ENCODE assay signal across 1 cellular context in the genomic region with DNA sequence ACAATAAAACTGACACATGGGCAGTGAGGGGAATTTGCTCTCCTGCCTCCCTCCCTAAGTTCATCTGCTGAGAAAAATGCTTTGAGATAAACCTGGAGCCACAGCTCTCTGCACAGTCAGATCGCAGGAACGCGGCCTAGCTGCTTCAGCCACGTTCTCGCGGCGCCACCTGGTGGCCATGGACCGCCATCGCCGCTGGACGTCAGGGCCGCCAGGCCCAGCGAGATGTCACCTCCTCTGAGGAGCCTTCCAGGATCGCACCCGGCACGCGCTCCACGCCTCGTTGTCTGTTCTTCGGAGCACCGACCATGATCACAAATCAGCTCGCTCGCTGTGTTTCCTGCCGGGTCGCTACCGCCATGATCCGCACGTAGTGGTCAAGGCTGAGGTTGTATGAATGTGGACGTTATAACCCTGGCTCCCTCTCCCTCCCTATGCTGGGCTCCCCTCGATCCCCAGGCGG.
TF ChIP-seq lines count a peak whose summit lies in the region.

No MANE protein-coding gene starts in this region.

TF ChIP-seq in K562, 482 proteins besides CTCF, POLR2A, EP300 and RAD21 (continued from another document and continues in another):
- TF ChIP-seq, protein P1, sequence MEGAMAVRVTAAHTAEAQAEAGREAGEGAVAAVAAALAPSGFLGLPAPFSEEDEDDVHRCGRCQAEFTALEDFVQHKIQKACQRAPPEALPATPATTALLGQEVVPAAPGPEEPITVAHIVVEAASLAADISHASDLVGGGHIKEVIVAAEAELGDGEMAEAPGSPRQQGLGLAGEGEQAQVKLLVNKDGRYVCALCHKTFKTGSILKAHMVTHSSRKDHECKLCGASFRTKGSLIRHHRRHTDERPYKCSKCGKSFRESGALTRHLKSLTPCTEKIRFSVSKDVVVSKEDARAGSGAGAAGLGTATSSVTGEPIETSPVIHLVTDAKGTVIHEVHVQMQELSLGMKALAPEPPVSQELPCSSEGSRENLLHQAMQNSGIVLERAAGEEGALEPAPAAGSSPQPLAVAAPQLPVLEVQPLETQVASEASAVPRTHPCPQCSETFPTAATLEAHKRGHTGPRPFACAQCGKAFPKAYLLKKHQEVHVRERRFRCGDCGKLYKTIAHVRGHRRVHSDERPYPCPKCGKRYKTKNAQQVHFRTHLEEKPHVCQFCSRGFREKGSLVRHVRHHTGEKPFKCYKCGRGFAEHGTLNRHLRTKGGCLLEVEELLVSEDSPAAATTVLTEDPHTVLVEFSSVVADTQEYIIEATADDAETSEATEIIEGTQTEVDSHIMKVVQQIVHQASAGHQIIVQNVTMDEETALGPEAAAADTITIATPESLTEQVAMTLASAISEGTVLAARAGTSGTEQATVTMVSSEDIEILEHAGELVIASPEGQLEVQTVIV (CRISPR knock-in tag; IDR thresholded peaks at IDR 0.05; ENCODE audit: borderline replicate concordance) = no peak
- TF ChIP-seq, protein P2, sequence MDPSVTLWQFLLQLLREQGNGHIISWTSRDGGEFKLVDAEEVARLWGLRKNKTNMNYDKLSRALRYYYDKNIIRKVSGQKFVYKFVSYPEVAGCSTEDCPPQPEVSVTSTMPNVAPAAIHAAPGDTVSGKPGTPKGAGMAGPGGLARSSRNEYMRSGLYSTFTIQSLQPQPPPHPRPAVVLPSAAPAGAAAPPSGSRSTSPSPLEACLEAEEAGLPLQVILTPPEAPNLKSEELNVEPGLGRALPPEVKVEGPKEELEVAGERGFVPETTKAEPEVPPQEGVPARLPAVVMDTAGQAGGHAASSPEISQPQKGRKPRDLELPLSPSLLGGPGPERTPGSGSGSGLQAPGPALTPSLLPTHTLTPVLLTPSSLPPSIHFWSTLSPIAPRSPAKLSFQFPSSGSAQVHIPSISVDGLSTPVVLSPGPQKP (CRISPR knock-in tag; IDR thresholded peaks at IDR 0.05) = no peak
- TF ChIP-seq ZFP30 (CRISPR knock-in tag; IDR thresholded peaks at IDR 0.05; ENCODE audit: borderline replicate concordance) (no peak), CCNT2 (IDR thresholded peaks at IDR 0.05; ENCODE audit: borderline replicate concordance, extremely low read depth, insufficient read length, low read depth, low read length) (no peak), SIX5 (IDR thresholded peaks at IDR 0.05; ENCODE audit: borderline replicate concordance in 1 of 2, insufficient read depth in 1 of 2, low read depth in 1 of 2, low read length in 2 of 2) (no peak), SMARCA5 (IDR thresholded peaks at IDR 0.05) (peak; percentile 85), HDAC8 (tag; IDR thresholded peaks at IDR 0.05) (no peak), ZNF444 (CRISPR knock-in tag; IDR thresholded peaks at IDR 0.05) (no peak), ZBTB8A (IDR thresholded peaks at IDR 0.05; ENCODE audit: partially characterized antibody) (no peak), TSC22D4 (tag; IDR thresholded peaks at IDR 0.05) (no peak), ZNF785 (CRISPR knock-in tag; IDR thresholded peaks at IDR 0.05) (no peak), SAFB2 (IDR thresholded peaks at IDR 0.05; ENCODE audit: borderline replicate concordance, low read depth, low read length, severe bottlenecking) (no peak), ZNF280A (IDR thresholded peaks at IDR 0.05; ENCODE audit: low read depth, partially characterized antibody) (no peak), GATAD2B (IDR thresholded peaks at IDR 0.05; ENCODE audit: borderline replicate concordance) (no peak), ESRRA (IDR thresholded peaks at IDR 0.05; ENCODE audit: borderline replicate concordance, low read depth) (no peak), HEY1 (CRISPR knock-in tag; IDR thresholded peaks at IDR 0.05; ENCODE audit: borderline replicate concordance) (no peak), NR2C1 (IDR thresholded peaks at IDR 0.05) (no peak), NR2C1 (tag; IDR thresholded peaks at IDR 0.05) (no peak), SIN3B (IDR thresholded peaks at IDR 0.05; ENCODE audit: low read depth) (no peak), PCBP1 (IDR thresholded peaks at IDR 0.05; ENCODE audit: low read depth, low read length, poor library complexity, severe bottlenecking) (no peak), ZNF384 (IDR thresholded peaks at IDR 0.05; ENCODE audit: low read depth, low read length) (no peak), ZBTB7A (IDR thresholded peaks at IDR 0.05; ENCODE audit: borderline replicate concordance, control insufficient read depth, low read depth, low read length) (no peak), ZNF75A (CRISPR knock-in tag; IDR thresholded peaks at IDR 0.05) (no peak), PPARD (CRISPR knock-in tag; IDR thresholded peaks at IDR 0.05) (no peak), CBX1 (IDR thresholded peaks at IDR 0.05; ENCODE audit: low read depth) (peak; percentile 81; the same call in 1 of the 2 replicates), CBX3 (IDR thresholded peaks at IDR 0.05; ENCODE audit: borderline replicate concordance in 1 of 2, low read length in 2 of 2) (0 out of 3 replicates have a peak, but pooled peaks of 1 of the 2 experiments have one; percentile 26), XRCC4 (IDR thresholded peaks at IDR 0.05; ENCODE audit: extremely low read depth, insufficient read depth, insufficient read length) (no peak), MIER1 (IDR thresholded peaks at IDR 0.05; ENCODE audit: low read depth) (no peak), TRIM24 (IDR thresholded peaks at IDR 0.05) (no peak), ZNF253 (CRISPR knock-in tag; conservative IDR thresholded peaks at IDR 0.05) (no peak), BCOR (IDR thresholded peaks at IDR 0.05) (peak; percentile 74; the same call in 1 of the 2 replicates), RBM34 (IDR thresholded peaks at IDR 0.05; ENCODE audit: borderline replicate concordance, insufficient read depth, low read length) (no peak), JUN (IDR thresholded peaks at IDR 0.05; ENCODE audit: borderline replicate concordance, low read depth, low read length) (no peak), JUN (CRISPR knock-in tag; IDR thresholded peaks at IDR 0.05; ENCODE audit: borderline replicate concordance) (no peak), MCM5 (IDR thresholded peaks at IDR 0.05; ENCODE audit: low read depth) (no peak), RBM15 (IDR thresholded peaks at IDR 0.05; ENCODE audit: insufficient read depth, low read length) (no peak)
- TF ChIP-seq, protein P3, sequence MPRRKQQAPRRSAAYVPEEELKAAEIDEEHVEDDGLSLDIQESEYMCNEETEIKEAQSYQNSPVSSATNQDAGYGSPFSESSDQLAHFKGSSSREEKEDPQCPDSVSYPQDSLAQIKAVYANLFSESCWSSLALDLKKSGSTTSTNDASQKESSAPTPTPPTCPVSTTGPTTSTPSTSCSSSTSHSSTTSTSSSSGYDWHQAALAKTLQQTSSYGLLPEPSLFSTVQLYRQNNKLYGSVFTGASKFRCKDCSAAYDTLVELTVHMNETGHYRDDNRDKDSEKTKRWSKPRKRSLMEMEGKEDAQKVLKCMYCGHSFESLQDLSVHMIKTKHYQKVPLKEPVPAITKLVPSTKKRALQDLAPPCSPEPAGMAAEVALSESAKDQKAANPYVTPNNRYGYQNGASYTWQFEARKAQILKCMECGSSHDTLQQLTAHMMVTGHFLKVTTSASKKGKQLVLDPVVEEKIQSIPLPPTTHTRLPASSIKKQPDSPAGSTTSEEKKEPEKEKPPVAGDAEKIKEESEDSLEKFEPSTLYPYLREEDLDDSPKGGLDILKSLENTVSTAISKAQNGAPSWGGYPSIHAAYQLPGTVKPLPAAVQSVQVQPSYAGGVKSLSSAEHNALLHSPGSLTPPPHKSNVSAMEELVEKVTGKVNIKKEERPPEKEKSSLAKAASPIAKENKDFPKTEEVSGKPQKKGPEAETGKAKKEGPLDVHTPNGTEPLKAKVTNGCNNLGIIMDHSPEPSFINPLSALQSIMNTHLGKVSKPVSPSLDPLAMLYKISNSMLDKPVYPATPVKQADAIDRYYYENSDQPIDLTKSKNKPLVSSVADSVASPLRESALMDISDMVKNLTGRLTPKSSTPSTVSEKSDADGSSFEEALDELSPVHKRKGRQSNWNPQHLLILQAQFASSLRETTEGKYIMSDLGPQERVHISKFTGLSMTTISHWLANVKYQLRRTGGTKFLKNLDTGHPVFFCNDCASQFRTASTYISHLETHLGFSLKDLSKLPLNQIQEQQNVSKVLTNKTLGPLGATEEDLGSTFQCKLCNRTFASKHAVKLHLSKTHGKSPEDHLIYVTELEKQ (CRISPR knock-in tag; IDR thresholded peaks at IDR 0.05) = no peak
- TF ChIP-seq, protein P4, sequence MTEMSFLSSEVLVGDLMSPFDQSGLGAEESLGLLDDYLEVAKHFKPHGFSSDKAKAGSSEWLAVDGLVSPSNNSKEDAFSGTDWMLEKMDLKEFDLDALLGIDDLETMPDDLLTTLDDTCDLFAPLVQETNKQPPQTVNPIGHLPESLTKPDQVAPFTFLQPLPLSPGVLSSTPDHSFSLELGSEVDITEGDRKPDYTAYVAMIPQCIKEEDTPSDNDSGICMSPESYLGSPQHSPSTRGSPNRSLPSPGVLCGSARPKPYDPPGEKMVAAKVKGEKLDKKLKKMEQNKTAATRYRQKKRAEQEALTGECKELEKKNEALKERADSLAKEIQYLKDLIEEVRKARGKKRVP (CRISPR knock-in tag; IDR thresholded peaks at IDR 0.05) = no peak
- TF ChIP-seq, protein P5, sequence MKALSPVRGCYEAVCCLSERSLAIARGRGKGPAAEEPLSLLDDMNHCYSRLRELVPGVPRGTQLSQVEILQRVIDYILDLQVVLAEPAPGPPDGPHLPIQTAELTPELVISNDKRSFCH (CRISPR knock-in tag; IDR thresholded peaks at IDR 0.05) = no peak
- TF ChIP-seq, protein P5 (tag; IDR thresholded peaks at IDR 0.05) = no peak
- TF ChIP-seq, protein P6, sequence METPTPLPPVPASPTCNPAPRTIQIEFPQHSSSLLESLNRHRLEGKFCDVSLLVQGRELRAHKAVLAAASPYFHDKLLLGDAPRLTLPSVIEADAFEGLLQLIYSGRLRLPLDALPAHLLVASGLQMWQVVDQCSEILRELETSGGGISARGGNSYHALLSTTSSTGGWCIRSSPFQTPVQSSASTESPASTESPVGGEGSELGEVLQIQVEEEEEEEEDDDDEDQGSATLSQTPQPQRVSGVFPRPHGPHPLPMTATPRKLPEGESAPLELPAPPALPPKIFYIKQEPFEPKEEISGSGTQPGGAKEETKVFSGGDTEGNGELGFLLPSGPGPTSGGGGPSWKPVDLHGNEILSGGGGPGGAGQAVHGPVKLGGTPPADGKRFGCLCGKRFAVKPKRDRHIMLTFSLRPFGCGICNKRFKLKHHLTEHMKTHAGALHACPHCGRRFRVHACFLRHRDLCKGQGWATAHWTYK (CRISPR knock-in tag; IDR thresholded peaks at IDR 0.05) = no peak
- TF ChIP-seq, protein P7, sequence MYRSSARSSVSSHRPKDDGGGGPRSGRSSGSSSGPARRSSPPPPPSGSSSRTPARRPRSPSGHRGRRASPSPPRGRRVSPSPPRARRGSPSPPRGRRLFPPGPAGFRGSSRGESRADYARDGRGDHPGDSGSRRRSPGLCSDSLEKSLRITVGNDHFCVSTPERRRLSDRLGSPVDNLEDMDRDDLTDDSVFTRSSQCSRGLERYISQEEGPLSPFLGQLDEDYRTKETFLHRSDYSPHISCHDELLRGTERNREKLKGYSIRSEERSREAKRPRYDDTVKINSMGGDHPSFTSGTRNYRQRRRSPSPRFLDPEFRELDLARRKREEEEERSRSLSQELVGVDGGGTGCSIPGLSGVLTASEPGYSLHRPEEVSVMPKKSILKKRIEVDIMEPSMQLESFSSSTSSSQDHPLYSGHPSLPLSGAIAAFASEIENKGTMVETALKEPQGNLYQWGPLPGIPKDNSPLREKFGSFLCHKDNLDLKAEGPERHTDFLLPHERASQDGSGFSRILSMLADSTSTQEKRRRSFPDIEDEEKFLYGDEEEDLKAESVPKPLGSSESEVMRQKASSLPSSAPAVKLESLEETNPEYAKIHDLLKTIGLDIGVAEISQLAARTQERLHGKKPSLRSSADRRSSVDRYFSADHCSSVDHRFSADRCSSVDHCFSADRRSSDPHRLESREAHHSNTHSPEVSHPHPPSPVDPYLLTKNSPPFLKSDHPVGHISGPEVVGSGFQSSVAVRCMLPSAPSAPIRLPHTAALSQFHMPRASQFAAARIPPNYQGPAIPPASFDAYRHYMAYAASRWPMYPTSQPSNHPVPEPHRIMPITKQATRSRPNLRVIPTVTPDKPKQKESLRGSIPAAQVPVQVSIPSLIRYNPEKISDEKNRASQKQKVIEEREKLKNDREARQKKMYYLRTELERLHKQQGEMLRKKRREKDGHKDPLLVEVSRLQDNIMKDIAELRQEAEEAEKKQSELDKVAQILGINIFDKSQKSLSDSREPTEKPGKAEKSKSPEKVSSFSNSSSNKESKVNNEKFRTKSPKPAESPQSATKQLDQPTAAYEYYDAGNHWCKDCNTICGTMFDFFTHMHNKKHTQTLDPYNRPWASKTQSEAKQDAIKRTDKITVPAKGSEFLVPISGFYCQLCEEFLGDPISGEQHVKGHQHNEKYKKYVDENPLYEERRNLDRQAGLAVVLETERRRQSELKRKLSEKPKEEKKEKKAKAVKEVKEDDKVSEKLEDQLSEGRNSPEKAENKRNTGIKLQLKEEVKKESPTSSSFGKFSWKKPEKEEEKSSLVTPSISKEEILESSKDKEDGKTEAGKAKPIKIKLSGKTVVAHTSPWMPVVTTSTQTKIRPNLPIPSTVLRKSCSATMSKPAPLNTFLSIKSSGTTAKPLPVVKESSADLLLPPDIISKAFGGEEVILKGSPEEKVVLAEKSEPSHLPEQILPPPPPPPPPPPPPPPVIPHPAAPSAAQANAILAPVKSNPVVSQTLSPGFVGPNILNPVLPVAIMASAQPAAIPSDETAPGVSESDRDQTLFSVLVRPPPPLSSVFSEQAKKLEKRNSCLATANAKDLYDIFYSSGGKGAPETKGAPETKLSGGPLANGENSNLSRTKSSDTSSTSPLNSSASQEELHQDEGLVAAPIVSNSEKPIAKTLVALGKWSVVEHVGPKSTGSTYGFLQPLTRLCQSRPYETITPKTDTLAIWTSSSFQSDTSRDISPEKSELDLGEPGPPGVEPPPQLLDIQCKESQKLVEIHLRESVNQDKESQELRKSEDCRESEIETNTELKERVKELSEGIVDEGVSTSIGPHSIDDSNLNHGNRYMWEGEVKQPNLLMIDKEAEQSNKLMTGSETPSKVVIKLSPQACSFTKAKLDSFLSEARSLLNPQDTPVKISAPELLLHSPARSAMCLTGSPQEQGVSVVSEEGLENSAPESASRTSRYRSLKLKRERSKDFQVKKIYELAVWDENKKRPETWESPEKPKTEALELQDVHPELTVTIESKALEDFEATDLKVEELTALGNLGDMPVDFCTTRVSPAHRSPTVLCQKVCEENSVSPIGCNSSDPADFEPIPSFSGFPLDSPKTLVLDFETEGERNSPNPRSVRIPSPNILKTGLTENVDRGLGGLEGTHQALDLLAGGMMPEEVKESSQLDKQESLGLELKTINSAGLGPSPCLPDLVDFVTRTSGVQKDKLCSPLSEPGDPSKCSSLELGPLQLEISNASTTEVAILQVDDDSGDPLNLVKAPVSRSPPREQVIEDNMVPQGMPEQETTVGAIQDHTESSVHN (IDR thresholded peaks at IDR 0.05; ENCODE audit: borderline replicate concordance in 1 of 2, low read depth in 1 of 2) = no peak
